In the genomic region with DNA sequence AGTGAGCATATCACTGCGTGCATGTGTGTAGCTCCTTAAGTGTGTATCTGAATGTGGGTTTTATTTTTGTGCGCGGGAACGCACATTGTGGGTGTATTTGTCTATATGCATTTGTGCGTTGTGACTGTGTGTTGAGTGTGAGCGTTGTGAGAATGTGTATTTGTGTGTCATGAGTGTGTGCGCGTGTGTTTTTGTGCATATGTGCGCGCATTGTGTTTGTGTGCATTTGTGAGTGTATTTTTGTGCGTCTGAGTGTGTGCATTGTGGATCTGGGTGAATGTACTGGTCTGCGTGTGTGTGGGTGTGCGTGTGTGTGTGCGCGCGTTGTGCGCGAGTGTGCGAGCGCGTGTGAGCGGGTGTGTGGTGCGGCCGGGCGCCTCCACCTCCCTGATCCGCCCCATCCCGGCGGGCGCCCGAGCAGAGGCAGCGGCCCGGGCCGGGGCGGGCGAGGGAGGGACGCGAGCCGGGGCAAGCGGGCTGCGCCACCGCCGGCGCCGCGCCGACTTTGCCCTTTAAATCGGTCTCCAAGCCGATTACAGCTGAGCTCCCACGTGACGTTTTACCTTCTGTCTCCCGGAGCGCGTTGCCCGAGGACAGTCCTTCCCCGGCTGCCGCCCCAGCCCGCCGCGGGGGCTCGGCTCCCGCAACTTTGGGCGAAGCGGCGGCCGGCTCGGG, we compare ENCODE assay signal across 1 cellular context.
TF ChIP-seq lines count a peak whose summit lies in the region.

A gene with protein sequence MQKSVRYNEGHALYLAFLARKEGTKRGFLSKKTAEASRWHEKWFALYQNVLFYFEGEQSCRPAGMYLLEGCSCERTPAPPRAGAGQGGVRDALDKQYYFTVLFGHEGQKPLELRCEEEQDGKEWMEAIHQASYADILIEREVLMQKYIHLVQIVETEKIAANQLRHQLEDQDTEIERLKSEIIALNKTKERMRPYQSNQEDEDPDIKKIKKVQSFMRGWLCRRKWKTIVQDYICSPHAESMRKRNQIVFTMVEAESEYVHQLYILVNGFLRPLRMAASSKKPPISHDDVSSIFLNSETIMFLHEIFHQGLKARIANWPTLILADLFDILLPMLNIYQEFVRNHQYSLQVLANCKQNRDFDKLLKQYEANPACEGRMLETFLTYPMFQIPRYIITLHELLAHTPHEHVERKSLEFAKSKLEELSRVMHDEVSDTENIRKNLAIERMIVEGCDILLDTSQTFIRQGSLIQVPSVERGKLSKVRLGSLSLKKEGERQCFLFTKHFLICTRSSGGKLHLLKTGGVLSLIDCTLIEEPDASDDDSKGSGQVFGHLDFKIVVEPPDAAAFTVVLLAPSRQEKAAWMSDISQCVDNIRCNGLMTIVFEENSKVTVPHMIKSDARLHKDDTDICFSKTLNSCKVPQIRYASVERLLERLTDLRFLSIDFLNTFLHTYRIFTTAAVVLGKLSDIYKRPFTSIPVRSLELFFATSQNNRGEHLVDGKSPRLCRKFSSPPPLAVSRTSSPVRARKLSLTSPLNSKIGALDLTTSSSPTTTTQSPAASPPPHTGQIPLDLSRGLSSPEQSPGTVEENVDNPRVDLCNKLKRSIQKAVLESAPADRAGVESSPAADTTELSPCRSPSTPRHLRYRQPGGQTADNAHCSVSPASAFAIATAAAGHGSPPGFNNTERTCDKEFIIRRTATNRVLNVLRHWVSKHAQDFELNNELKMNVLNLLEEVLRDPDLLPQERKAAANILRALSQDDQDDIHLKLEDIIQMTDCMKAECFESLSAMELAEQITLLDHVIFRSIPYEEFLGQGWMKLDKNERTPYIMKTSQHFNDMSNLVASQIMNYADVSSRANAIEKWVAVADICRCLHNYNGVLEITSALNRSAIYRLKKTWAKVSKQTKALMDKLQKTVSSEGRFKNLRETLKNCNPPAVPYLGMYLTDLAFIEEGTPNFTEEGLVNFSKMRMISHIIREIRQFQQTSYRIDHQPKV (N-terminal part only) (plus strand): TSS at position 596 of the 675 bp plus-strand sequence. CDS start 376 bp downstream, outside the sequence.

TF ChIP-seq in SK-N-SH, 30 proteins besides CTCF, POLR2A, EP300 and RAD21:
- TF ChIP-seq, protein P1, sequence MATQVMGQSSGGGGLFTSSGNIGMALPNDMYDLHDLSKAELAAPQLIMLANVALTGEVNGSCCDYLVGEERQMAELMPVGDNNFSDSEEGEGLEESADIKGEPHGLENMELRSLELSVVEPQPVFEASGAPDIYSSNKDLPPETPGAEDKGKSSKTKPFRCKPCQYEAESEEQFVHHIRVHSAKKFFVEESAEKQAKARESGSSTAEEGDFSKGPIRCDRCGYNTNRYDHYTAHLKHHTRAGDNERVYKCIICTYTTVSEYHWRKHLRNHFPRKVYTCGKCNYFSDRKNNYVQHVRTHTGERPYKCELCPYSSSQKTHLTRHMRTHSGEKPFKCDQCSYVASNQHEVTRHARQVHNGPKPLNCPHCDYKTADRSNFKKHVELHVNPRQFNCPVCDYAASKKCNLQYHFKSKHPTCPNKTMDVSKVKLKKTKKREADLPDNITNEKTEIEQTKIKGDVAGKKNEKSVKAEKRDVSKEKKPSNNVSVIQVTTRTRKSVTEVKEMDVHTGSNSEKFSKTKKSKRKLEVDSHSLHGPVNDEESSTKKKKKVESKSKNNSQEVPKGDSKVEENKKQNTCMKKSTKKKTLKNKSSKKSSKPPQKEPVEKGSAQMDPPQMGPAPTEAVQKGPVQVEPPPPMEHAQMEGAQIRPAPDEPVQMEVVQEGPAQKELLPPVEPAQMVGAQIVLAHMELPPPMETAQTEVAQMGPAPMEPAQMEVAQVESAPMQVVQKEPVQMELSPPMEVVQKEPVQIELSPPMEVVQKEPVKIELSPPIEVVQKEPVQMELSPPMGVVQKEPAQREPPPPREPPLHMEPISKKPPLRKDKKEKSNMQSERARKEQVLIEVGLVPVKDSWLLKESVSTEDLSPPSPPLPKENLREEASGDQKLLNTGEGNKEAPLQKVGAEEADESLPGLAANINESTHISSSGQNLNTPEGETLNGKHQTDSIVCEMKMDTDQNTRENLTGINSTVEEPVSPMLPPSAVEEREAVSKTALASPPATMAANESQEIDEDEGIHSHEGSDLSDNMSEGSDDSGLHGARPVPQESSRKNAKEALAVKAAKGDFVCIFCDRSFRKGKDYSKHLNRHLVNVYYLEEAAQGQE (IDR thresholded peaks at IDR 0.05; ENCODE audit: low read depth, low read length), result no peak
- TF ChIP-seq, protein P2, sequence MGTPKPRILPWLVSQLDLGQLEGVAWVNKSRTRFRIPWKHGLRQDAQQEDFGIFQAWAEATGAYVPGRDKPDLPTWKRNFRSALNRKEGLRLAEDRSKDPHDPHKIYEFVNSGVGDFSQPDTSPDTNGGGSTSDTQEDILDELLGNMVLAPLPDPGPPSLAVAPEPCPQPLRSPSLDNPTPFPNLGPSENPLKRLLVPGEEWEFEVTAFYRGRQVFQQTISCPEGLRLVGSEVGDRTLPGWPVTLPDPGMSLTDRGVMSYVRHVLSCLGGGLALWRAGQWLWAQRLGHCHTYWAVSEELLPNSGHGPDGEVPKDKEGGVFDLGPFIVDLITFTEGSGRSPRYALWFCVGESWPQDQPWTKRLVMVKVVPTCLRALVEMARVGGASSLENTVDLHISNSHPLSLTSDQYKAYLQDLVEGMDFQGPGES (IDR thresholded peaks at IDR 0.05; ENCODE audit: low read depth, low read length), result no peak
- TF ChIP-seq FOXJ3 (CRISPR knock-in tag; IDR thresholded peaks at IDR 0.05), result no peak
- no peak for TF ChIP-seq TCF12 (IDR thresholded peaks at IDR 0.05)
- 0 out of 2 replicates have a peak, but pooled peaks have one; percentile 14 for TF ChIP-seq MXI1 (IDR thresholded peaks at IDR 0.05; ENCODE audit: low read depth, low read length)
- TF ChIP-seq, protein P3, sequence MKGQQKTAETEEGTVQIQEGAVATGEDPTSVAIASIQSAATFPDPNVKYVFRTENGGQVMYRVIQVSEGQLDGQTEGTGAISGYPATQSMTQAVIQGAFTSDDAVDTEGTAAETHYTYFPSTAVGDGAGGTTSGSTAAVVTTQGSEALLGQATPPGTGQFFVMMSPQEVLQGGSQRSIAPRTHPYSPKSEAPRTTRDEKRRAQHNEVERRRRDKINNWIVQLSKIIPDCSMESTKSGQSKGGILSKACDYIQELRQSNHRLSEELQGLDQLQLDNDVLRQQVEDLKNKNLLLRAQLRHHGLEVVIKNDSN (IDR thresholded peaks at IDR 0.05; ENCODE audit: borderline replicate concordance, low read depth), result peak; percentile 31; the same call in 1 of the 2 replicates
